ENCODE assay signal across 1 cellular context in the genomic region with DNA sequence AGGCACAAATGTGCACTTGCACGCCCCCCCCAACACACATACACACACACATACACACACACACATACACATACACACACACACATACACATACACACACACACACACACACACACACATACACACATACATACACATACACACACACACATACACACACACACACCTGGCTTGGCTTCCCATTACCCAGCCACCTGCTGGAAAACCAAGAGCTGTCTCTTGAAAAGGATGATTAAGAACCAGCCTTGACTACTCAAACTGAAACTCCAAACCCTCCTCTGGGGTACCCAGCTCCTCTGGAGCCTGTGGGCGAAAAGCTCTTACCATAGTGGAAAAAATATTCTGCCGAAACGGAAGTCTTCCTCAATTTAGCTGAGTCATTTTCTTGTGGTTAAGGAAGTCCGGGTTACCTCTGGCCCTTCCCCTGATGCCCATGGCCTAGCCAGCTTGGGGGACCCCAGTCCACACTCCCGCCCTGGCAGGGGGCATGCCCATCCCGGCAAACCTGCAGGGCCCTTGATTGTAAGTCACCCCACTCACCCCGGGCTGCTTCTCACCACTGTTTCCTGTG.
TF ChIP-seq lines count a peak whose summit lies in the region.

No MANE protein-coding gene starts in this region.

TF ChIP-seq in HepG2, 621 proteins besides CTCF, POLR2A, EP300 and RAD21 (continued from another document):
- TF ChIP-seq ZBTB39 (CRISPR knock-in tag; IDR thresholded peaks at IDR 0.05): no peak
- no peak for TF ChIP-seq PCBP2 (optimal IDR thresholded peaks at IDR 0.05; ENCODE audit: low read depth, low read length, poor library complexity, severe bottlenecking)
- TF ChIP-seq ZSCAN30 (CRISPR knock-in tag; IDR thresholded peaks at IDR 0.05): no peak
- no peak for TF ChIP-seq PLRG1 (conservative IDR thresholded peaks at IDR 0.05)
- TF ChIP-seq NFE2L2 (IDR thresholded peaks at IDR 0.05; ENCODE audit: low read length): peak; percentile 66; the same call in 1 of the 2 replicates
- TF ChIP-seq PRMT3 (CRISPR knock-in tag; IDR thresholded peaks at IDR 0.05; ENCODE audit: borderline replicate concordance, low read depth): no peak
- TF ChIP-seq, protein P1, sequence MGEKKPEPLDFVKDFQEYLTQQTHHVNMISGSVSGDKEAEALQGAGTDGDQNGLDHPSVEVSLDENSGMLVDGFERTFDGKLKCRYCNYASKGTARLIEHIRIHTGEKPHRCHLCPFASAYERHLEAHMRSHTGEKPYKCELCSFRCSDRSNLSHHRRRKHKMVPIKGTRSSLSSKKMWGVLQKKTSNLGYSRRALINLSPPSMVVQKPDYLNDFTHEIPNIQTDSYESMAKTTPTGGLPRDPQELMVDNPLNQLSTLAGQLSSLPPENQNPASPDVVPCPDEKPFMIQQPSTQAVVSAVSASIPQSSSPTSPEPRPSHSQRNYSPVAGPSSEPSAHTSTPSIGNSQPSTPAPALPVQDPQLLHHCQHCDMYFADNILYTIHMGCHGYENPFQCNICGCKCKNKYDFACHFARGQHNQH (CRISPR knock-in tag; IDR thresholded peaks at IDR 0.05): no peak
- no peak for TF ChIP-seq KIAA2018 (CRISPR knock-in tag; IDR thresholded peaks at IDR 0.05; ENCODE audit: borderline replicate concordance)
- TF ChIP-seq, protein P2, sequence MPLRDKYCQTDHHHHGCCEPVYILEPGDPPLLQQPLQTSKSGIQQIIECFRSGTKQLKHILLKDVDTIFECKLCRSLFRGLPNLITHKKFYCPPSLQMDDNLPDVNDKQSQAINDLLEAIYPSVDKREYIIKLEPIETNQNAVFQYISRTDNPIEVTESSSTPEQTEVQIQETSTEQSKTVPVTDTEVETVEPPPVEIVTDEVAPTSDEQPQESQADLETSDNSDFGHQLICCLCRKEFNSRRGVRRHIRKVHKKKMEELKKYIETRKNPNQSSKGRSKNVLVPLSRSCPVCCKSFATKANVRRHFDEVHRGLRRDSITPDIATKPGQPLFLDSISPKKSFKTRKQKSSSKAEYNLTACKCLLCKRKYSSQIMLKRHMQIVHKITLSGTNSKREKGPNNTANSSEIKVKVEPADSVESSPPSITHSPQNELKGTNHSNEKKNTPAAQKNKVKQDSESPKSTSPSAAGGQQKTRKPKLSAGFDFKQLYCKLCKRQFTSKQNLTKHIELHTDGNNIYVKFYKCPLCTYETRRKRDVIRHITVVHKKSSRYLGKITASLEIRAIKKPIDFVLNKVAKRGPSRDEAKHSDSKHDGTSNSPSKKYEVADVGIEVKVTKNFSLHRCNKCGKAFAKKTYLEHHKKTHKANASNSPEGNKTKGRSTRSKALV (CRISPR knock-in tag; IDR thresholded peaks at IDR 0.05): no peak
- no peak for TF ChIP-seq WIZ (CRISPR knock-in tag; IDR thresholded peaks at IDR 0.05)
- TF ChIP-seq KAT2B (IDR thresholded peaks at IDR 0.05; ENCODE audit: borderline replicate concordance, low read depth, low read length): no peak
- TF ChIP-seq PCBP1 (IDR thresholded peaks at IDR 0.05; ENCODE audit: borderline replicate concordance, low read depth, low read length): no peak
- TF ChIP-seq, protein P3, sequence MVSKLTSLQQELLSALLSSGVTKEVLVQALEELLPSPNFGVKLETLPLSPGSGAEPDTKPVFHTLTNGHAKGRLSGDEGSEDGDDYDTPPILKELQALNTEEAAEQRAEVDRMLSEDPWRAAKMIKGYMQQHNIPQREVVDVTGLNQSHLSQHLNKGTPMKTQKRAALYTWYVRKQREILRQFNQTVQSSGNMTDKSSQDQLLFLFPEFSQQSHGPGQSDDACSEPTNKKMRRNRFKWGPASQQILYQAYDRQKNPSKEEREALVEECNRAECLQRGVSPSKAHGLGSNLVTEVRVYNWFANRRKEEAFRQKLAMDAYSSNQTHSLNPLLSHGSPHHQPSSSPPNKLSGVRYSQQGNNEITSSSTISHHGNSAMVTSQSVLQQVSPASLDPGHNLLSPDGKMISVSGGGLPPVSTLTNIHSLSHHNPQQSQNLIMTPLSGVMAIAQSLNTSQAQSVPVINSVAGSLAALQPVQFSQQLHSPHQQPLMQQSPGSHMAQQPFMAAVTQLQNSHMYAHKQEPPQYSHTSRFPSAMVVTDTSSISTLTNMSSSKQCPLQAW (CRISPR knock-in tag; IDR thresholded peaks at IDR 0.05): no peak
- TF ChIP-seq TRAFD1 (CRISPR knock-in tag; IDR thresholded peaks at IDR 0.05; ENCODE audit: borderline replicate concordance): no peak
- TF ChIP-seq PRPF4 (IDR thresholded peaks at IDR 0.05; ENCODE audit: low read depth, low read length, poor library complexity, severe bottlenecking): no peak
- TF ChIP-seq MAFK (conservative IDR thresholded peaks at IDR 0.05 in 1 of 2, IDR thresholded peaks at IDR 0.05 in 1 of 2; ENCODE audit: low read length in 2 of 2): peak in 1 of 2 experiments; percentile 38; a peak in 1 of 4 replicates
- peak; percentile 91; the same call in 1 of the 2 replicates for TF ChIP-seq ZNF646 (CRISPR knock-in tag; IDR thresholded peaks at IDR 0.05)
- TF ChIP-seq ZNF619 (CRISPR knock-in tag; IDR thresholded peaks at IDR 0.05): 0 out of 2 replicates have a peak, but pooled peaks have one; percentile 11
